1 cellular context compared by ENCODE assay signal in the genomic region with DNA sequence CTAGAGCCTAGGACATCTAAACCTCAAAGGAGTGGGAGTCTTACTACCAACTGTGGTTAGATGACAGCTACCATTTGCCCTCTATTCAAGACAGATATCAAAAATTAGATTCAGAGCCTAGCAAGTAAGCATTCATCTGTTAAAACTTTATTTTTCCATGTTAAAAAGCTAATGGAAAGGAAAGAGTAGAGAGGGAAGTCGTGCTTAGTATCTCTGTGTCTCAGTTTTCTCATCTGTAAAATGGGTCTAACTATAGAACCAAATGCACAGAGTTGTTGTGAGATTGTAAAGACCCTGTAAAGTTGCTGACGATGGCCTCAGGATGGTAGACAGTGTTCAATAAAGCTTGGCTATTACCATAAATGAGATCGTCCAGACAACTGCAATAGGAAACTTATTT.
TF ChIP-seq lines count a peak whose summit lies in the region.

No MANE protein-coding gene starts in this region.

TF ChIP-seq in SK-N-SH, 30 proteins besides CTCF, POLR2A, EP300 and RAD21 (continued from another document):
- no peak for TF ChIP-seq NFIC (IDR thresholded peaks at IDR 0.05; ENCODE audit: borderline replicate concordance)
